10 cellular contexts compared by ENCODE assay signal in the genomic region with DNA sequence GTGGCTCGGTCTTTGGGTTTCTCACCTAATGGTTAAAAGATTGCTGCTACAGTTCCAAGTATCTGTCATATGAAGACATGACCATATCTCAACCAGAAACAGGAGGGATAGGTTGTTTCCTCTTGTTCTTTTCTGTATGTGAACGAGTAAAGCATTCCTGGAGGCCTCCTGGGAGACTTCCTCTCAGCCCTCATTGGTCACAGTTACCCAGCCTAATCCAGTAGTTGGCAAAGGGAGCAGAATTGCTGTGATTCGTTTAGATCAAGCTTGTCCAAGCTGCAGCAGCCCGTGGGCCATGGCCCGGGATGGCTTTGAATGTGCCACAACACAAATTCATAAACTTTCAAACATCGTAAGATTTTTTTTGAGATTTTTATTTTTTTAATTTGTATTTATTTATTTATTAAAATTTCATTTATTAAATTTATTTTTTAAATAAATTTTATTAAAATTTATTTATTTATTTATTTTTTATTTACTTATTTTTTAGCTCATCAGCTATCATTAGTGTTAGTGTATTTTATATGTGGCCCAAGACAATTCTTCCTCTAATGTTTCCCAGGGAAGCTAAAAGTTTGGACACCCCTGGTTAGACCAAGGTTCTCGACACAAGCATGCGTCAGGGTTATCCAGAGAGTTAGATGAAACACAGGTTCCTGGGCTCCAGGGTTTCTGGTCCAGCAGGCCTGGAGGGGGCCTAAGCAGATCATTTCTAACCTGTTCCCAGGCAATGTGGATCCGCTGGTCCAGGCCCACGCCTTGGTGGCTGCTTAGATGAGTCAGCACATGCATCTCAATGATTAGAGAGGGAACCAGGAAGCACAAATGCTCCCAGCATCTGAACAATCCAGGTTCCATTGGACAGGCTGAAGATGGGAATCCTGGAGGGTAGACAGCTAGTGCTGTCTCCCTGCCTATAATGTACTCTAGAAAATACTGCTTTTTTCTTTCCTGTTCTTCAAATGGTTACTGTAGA. TPM values are rescaled to one million over a fixed set of nuclear protein-coding genes. Genes with fewer than 3 reads are reported as not detected.
A peak's percentile ranks its signal among the peaks of the same experiment; 100 is the strongest.
DNase-seq lines count a peak whose midpoint lies in the region; FAIRE-seq and TF ChIP-seq lines count a peak whose summit lies in the region.
"Had no signal": no experiment of that assay in that cellular context is flagged by ENCODE, and none has a peak within 500 bp of the region (broad histone marks: within the 10 kb centered on the region; RNA-seq: fewer than 3 reads in every experiment).

No MANE protein-coding gene starts in this region.

- H3K27me3 ChIP-seq in BE2C (no peaks in the 10 kb centered on the region), tibial nerve (no peaks in the 10 kb centered on the region)
- H3K27me3 ChIP-seq: heart right ventricle had no signal

- in situ Hi-C loops in astrocyte of the spinal cord (cut with HindIII; ENCODE audit: low sequenced_read_pairs): no loop called here

- H3K9me3 ChIP-seq in BE2C (no peaks in the 10 kb centered on the region), kidney (ENCODE audit: control insufficient read depth in 1 of 2, low read length in 2 of 2) (no peaks in the 10 kb centered on the region), tibial nerve (no peaks in the 10 kb centered on the region)
- H3K9me3 ChIP-seq: heart right ventricle had no signal

- peak; percentile 63 for FAIRE-seq in kidney (lab: Jason Lieb, UNC)

- H3K27ac ChIP-seq in kidney (ENCODE audit: low read depth in 2 of 2, low read length in 2 of 2): no peak overlapping the region
- peak overlapping the region in 2 of 4 donors; percentile 40 to 51 for H3K27ac ChIP-seq in tibial nerve

- TF ChIP-seq POLR2A in tibial nerve (IDR thresholded peaks at IDR 0.05): no peak

- H3K36me3 ChIP-seq in BE2C (peaks cover 52% of the 10 kb centered on the region), kidney (ENCODE audit: control insufficient read depth in 1 of 2, insufficient read depth in 2 of 2, low read length in 2 of 2) (peaks cover 6 to 14% of the 10 kb centered on the region in 2 donors), tibial nerve (peaks cover 0 to 57% (median 0%) of the 10 kb centered on the region in 3 donors)

- H3K4me3 ChIP-seq in BE2C (ENCODE audit: low read depth, low read length) (no peak overlapping the region), astrocyte of the spinal cord (ENCODE audit: low read depth, low read length) (no peak overlapping the region), kidney (ENCODE audit: low read length in 2 of 2) (no peak overlapping the region), tibial nerve (no peak overlapping the region)
- H3K4me3 ChIP-seq: heart right ventricle had no signal

- no peaks in the 10 kb centered on the region for H3K4me1 ChIP-seq in BE2C
- H3K4me1 ChIP-seq in kidney (ENCODE audit: control insufficient read depth in 1 of 2, insufficient read depth in 1 of 2, low read depth in 1 of 2, low read length in 2 of 2): no peaks in the 10 kb centered on the region
- H3K4me1 ChIP-seq in tibial nerve: peaks cover 0 to 43% (median 15%) of the 10 kb centered on the region in 4 donors

- intact Hi-C loops in kidney (cut with DNase I): no loop called here

- TF ChIP-seq CTCF in BE2C (IDR thresholded peaks at IDR 0.05; ENCODE audit: low read depth, low read length) (no peak), astrocyte of the spinal cord (IDR thresholded peaks at IDR 0.05; ENCODE audit: low read depth, low read length) (no peak), kidney (IDR thresholded peaks at IDR 0.05; ENCODE audit: borderline replicate concordance, extremely low read depth, insufficient read depth) (no peak), tibial nerve (IDR thresholded peaks at IDR 0.05) (no peak)

- 88 to 91% methylated on average over 10 of the region's 10 CpGs for WGBS in tibial nerve, 2 donors

- DNase-seq in BE2C (peak; percentile 31), HK-2 (ENCODE audit: unreplicated experiment) (peak; percentile 16), astrocyte of the spinal cord (ENCODE audit: low read depth, low spot score) (peak; percentile 41), kidney (no peak), NCI-H1417 treated with DMSO at 0.1 percent for 48 hours (lab: John Stamatoyannopoulos, UW) (no peak), tibial nerve (ENCODE audit: low spot score in 2 of 2) (no peak), DMS 273 (lab: John Stamatoyannopoulos, UW; ENCODE audit: unreplicated experiment) (no peak)
- DNase-seq in activated effector memory CD4-positive, alpha-beta T cell treated with Interleukin-2 at 50 U/mL for 16 hours: no peak
- DNase-seq: heart right ventricle, T-helper 1 cell had no signal

- TF ChIP-seq EP300 in tibial nerve (IDR thresholded peaks at IDR 0.05): no peak

- no peak overlapping the region for H3K9ac ChIP-seq in kidney (ENCODE audit: low read length in 2 of 2)

RNA-seq across cellular contexts. Expression of a gene that starts 25.6 kb away (rescaled TPM):
- polyA plus RNA-seq in BE2C (2012; ENCODE audit: insufficient read depth, insufficient read length, low read depth): 240 TPM
- total RNA-seq in kidney (47.7 TPM), tibial nerve (10 to 100 TPM; 32.7 to 80.0 (median 37.7) TPM)
- 50.2 TPM for polyA plus RNA-seq in kidney (ENCODE audit: insufficient read depth, low read depth, low replicate concordance)

RNA-seq across cellular contexts. Expression of a gene that starts 25.9 kb away (rescaled TPM):
- polyA plus RNA-seq in BE2C (2012; ENCODE audit: insufficient read depth, insufficient read length, low read depth): 75.5 TPM
- 48.3 TPM for total RNA-seq in kidney
- 78.2 TPM for polyA plus RNA-seq in kidney (ENCODE audit: insufficient read depth, low read depth, low replicate concordance)
- total RNA-seq in tibial nerve: 10 to 100 TPM; 23.4 to 50.7 (median 41.9) TPM

Comparison
In these comparisons a context has a peak if more than half of its experiments do, and no peak if none do; other contexts are left out.
1. DNase-seq: peak in BE2C (single experiment), HK-2 (single experiment) and astrocyte of the spinal cord (single experiment); none in kidney (single experiment), activated effector memory CD4-positive, alpha-beta T cell treated with Interleukin-2 at 50 U/mL for 16 hours (single experiment), NCI-H1417 treated with DMSO at 0.1 percent for 48 hours (single experiment), tibial nerve (0 of 2) and DMS 273 (single experiment).